Comparison of ENCODE assay signal across 12 cellular contexts in the genomic region with DNA sequence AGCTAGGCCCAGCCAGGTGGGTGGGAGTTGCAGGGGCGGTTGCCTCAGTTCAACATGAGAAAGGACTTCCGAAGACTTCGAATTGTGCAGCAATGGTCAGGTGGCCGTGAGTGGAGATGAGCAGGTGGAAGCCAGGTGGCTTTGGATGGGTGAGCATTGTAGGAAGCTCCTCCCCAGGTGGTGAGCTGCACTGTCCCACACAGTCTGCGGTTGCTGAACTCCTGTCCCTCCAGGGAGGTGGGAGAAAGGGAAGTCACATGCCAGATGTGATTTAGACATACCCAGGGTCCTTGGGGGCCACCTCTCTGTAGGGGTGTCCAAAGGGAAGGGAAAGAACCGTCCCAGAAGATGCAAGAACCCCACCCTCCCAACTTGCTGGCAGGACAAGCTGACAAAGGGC. TPM values are rescaled to one million over a fixed set of nuclear protein-coding genes. Genes with fewer than 3 reads are reported as not detected.
DNase-seq lines count a peak whose midpoint lies in the region; ATAC-seq and TF ChIP-seq lines count a peak whose summit lies in the region.
"Had no signal": no experiment of that assay in that cellular context is flagged by ENCODE, and none has a peak within 500 bp of the region (broad histone marks: within the 10 kb centered on the region; RNA-seq: fewer than 3 reads in every experiment).

No MANE protein-coding gene starts in this region.

- H4K8ac ChIP-seq in IMR-90 (ENCODE audit: low read depth in 2 of 2, low read length in 2 of 2), result no peak overlapping the region
- no peak overlapping the region for H4K8ac ChIP-seq in neuronal stem cell (ENCODE audit: low read depth, low read length)

- no peaks in the 10 kb centered on the region for H3K36me3 Mint-ChIP-seq in stimulated activated effector memory CD8-positive, alpha-beta T cell treated with anti-CD3 and anti-CD28 coated beads, Interleukin-12 subunit alpha, Interleukin-12 subunit beta, amount 100 ng/mL, for 72 hours
- H3K36me3 Mint-ChIP-seq: CD8-positive, alpha-beta memory T cell; IgD-negative memory B cell had no signal

- H4K5ac ChIP-seq in IMR-90 (ENCODE audit: low read depth, low read length), result no peak overlapping the region

- H3K4me3 ChIP-seq in IMR-90 (ENCODE audit: insufficient read depth, low read depth, low read length), result no peak overlapping the region
- no peak overlapping the region for H3K4me3 ChIP-seq in coronary artery
- H3K4me3 ChIP-seq in neuronal stem cell (ENCODE audit: low read length in 2 of 2), result peak overlapping the region in 1 of 2 donors; percentile 13
- H3K4me3 ChIP-seq in tibial artery, result no peak overlapping the region

- peak overlapping the region; percentile 73 for H2AK5ac ChIP-seq in IMR-90 (ENCODE audit: low read depth, low read length)
- peak overlapping the region; percentile 18 for H2AK5ac ChIP-seq in neuronal stem cell (ENCODE audit: low read depth, low read length)

- H2BK12ac ChIP-seq in neuronal stem cell (ENCODE audit: low read length), result no peak overlapping the region

- H3K9ac ChIP-seq in IMR-90 (ENCODE audit: low read depth, low read length) (no peak overlapping the region), neuronal stem cell (ENCODE audit: low read depth, low read length, poor library complexity) (peak overlapping the region; percentile 50)

- H3K36me3 ChIP-seq in IMR-90 (ENCODE audit: control insufficient read depth, insufficient read depth, low read length), result no peaks in the 10 kb centered on the region
- H3K36me3 ChIP-seq in neuronal stem cell (replicated peaks in 1 of 2; ENCODE audit: control insufficient read depth in 2 of 2, insufficient read depth in 2 of 2, low read length in 2 of 2), result no peaks in the 10 kb centered on the region
- H3K36me3 ChIP-seq in tibial artery, result no peaks in the 10 kb centered on the region
- H3K36me3 ChIP-seq: BE2C had no signal

- H3K4me2 ChIP-seq in IMR-90 (ENCODE audit: low read depth, low read length) (no peak overlapping the region), neuronal stem cell (ENCODE audit: insufficient read depth, low read length, poor library complexity, severe bottlenecking) (no peak overlapping the region)

- DNase-seq in IMR-90, result no peak
- no peak for DNase-seq in coronary artery (ENCODE audit: low spot score)
- DNase-seq in neuronal stem cell (ENCODE audit: low spot score), result no peak
- peak; percentile 19 to 67 for DNase-seq in tibial artery
- no peak for DNase-seq in stimulated activated effector memory CD8-positive, alpha-beta T cell treated with anti-CD3 and anti-CD28 coated beads, Interleukin-12 subunit alpha, Interleukin-12 subunit beta, amount 100 ng/mL, for 72 hours (ENCODE audit: low spot score in 2 of 2)
- no peak for DNase-seq in superior temporal gyrus (ENCODE audit: extremely low spot score)
- DNase-seq: BE2C, SHP77 had no signal

- H3K27me3 ChIP-seq in IMR-90 (ENCODE audit: control insufficient read depth, insufficient read depth, low read length) (no peaks in the 10 kb centered on the region), neuronal stem cell (ENCODE audit: control insufficient read depth in 3 of 3, insufficient read depth in 3 of 3, low read depth in 1 of 3, low read length in 3 of 3) (peaks cover 0 to 19% (median 2%) of the 10 kb centered on the region in 3 experiments), tibial artery (no peaks in the 10 kb centered on the region)

- no peak for TF ChIP-seq CTCF in IMR-90 (conservative IDR thresholded peaks at IDR 0.05; ENCODE audit: low read depth, low read length)
- TF ChIP-seq CTCF in coronary artery (IDR thresholded peaks at IDR 0.05), result no peak
- TF ChIP-seq CTCF in tibial artery (IDR thresholded peaks at IDR 0.05), result no peak

- peak overlapping the region; percentile 6; the same call in 1 of the 2 replicates for H2BK20ac ChIP-seq in IMR-90 (ENCODE audit: low read depth, low read length)

- no peak for ATAC-seq in IMR-90 (ENCODE audit: low read depth)
- no peak for ATAC-seq in GM21381 (IDR thresholded peaks at IDR 0.05; ENCODE audit: unreplicated experiment)
- ATAC-seq in stimulated activated effector memory CD8-positive, alpha-beta T cell treated with anti-CD3 and anti-CD28 coated beads, Interleukin-12 subunit alpha, Interleukin-12 subunit beta, amount 100 ng/mL, for 72 hours, result no peak

- H3K4me1 Mint-ChIP-seq in stimulated activated effector memory CD8-positive, alpha-beta T cell treated with anti-CD3 and anti-CD28 coated beads, Interleukin-12 subunit alpha, Interleukin-12 subunit beta, amount 100 ng/mL, for 72 hours, result peaks cover 6% of the 10 kb centered on the region

- no peaks in the 10 kb centered on the region for H4K20me1 ChIP-seq in IMR-90 (ENCODE audit: insufficient read depth, low read length)

- H2BK120ac ChIP-seq in IMR-90 (ENCODE audit: low read depth, low read length), result 0 out of 2 replicates have a peak overlapping the region, but pooled peaks have one; percentile 45
- H2BK120ac ChIP-seq in neuronal stem cell (ENCODE audit: low read depth, low read length), result no peak overlapping the region

- H3K27ac ChIP-seq in IMR-90 (ENCODE audit: insufficient read depth, low read length) (no peak overlapping the region), coronary artery (peak overlapping the region; percentile 81 to 87), neuronal stem cell (replicated peaks; ENCODE audit: low read length) (no peak overlapping the region), tibial artery (peak overlapping the region; percentile 77 to 85)

- no peak overlapping the region for H3K4me3 Mint-ChIP-seq in stimulated activated effector memory CD8-positive, alpha-beta T cell treated with anti-CD3 and anti-CD28 coated beads, Interleukin-12 subunit alpha, Interleukin-12 subunit beta, amount 100 ng/mL, for 72 hours
- H3K4me3 Mint-ChIP-seq: CD8-positive, alpha-beta memory T cell; IgD-negative memory B cell had no signal

- H3K56ac ChIP-seq in IMR-90 (ENCODE audit: extremely low read depth, insufficient read depth, low read length), result no peak overlapping the region

- no CpG with 5 or more reads among the region's 6 CpGs for WGBS in IMR-90 (ENCODE audit: extremely low coverage in 2 of 2, insufficient read length in 1 of 2), 2 experiments
- no CpG with 5 or more reads among the region's 6 CpGs for WGBS in neuronal stem cell (ENCODE audit: extremely low coverage in 2 of 2, insufficient read length in 2 of 2, insufficient replicate concordance in 1 of 2), 2 donors

- POLR2A ChIA-PET in IMR-90 (lab: Charles Lee; ENCODE audit: unreplicated experiment), result no interaction called here

- peaks cover 25% of the 10 kb centered on the region for H3K9me1 ChIP-seq in IMR-90 (ENCODE audit: insufficient read depth, low read length)

- CTCF ChIA-PET in IMR-90 (lab: Yijun Ruan, JAX), result interaction anchor here (1.3 kb wide), 1 partner anchor 167 kb away, joined by 4 read pairs; no protein-coding TSS in a partner anchor

- BruUV-seq in IMR-90 (replicated peaks; lab: Mats Ljungman, UMichigan), result no TSS peak

- H2BK5ac ChIP-seq in IMR-90 (ENCODE audit: low read depth, low read length, poor library complexity, severe bottlenecking) (no peak overlapping the region), neuronal stem cell (ENCODE audit: low read length) (no peak overlapping the region)

- no peak overlapping the region for H2AK9ac ChIP-seq in IMR-90 (replicated peaks; ENCODE audit: low read depth, low read length, poor library complexity)

- H4K91ac ChIP-seq in IMR-90 (ENCODE audit: insufficient read depth, low read depth, low read length) (peak overlapping the region; percentile 1), neuronal stem cell (ENCODE audit: low read depth, low read length, poor library complexity) (no peak overlapping the region)

- 0 out of 2 replicates have a peak overlapping the region, but pooled peaks have one; percentile 29 for H3K4ac ChIP-seq in IMR-90 (ENCODE audit: low read depth, low read length)
- no peak overlapping the region for H3K4ac ChIP-seq in neuronal stem cell (ENCODE audit: low read length)

- H3K23ac ChIP-seq in IMR-90 (ENCODE audit: low read depth, low read length) (no peak overlapping the region), neuronal stem cell (ENCODE audit: low read depth, low read length, poor library complexity) (no peak overlapping the region)

- H3K14ac ChIP-seq in IMR-90 (replicated peaks; ENCODE audit: low read depth, low read length) (no peak overlapping the region), neuronal stem cell (ENCODE audit: low read length) (no peak overlapping the region)

- no peak for TF ChIP-seq RAD21 in IMR-90 (IDR thresholded peaks at IDR 0.05; ENCODE audit: low read length)

- dilution Hi-C loops in IMR-90 (cut with HindIII; ENCODE audit: low sequenced_read_pairs, unreplicated experiment), result no loop called here

- no peak overlapping the region for H3K27ac Mint-ChIP-seq in stimulated activated effector memory CD8-positive, alpha-beta T cell treated with anti-CD3 and anti-CD28 coated beads, Interleukin-12 subunit alpha, Interleukin-12 subunit beta, amount 100 ng/mL, for 72 hours
- H3K27ac Mint-ChIP-seq: CD8-positive, alpha-beta memory T cell had no signal

- H3K9me3 Mint-ChIP-seq in stimulated activated effector memory CD8-positive, alpha-beta T cell treated with anti-CD3 and anti-CD28 coated beads, Interleukin-12 subunit alpha, Interleukin-12 subunit beta, amount 100 ng/mL, for 72 hours, result no peaks in the 10 kb centered on the region
- H3K9me3 Mint-ChIP-seq: CD8-positive, alpha-beta memory T cell; IgD-negative memory B cell had no signal

- intact Hi-C loops in IMR-90 (cut with micrococcal nuclease) (loop anchor here (2.0 kb wide), 1 partner anchor 25 kb away; no protein-coding TSS in a partner anchor), tibial artery (cut with DNase I; ENCODE audit: low total_unique reads) (no loop called here)

- H3K18ac ChIP-seq in IMR-90 (ENCODE audit: low read depth, low read length), result no peak overlapping the region
- H3K18ac ChIP-seq in neuronal stem cell (ENCODE audit: low read length), result peak overlapping the region; percentile 31

- H2BK15ac ChIP-seq in IMR-90 (ENCODE audit: low read depth, low read length), result no peak overlapping the region
- peak overlapping the region; percentile 92 for H2BK15ac ChIP-seq in neuronal stem cell (ENCODE audit: low read length)

- H2AFZ ChIP-seq in IMR-90 (replicated peaks; ENCODE audit: low read length, poor library complexity) (no peak overlapping the region), neuronal stem cell (ENCODE audit: low read length) (no peak overlapping the region)

- H3K9me3 ChIP-seq in IMR-90 (ENCODE audit: control insufficient read depth, insufficient read depth, low read length) (no peaks in the 10 kb centered on the region), neuronal stem cell (replicated peaks in 1 of 2; ENCODE audit: control insufficient read depth in 2 of 2, insufficient read depth in 1 of 2, low read depth in 1 of 2, low read length in 2 of 2) (no peaks in the 10 kb centered on the region), tibial artery (no peaks in the 10 kb centered on the region)
- H3K9me3 ChIP-seq: BE2C had no signal

- H3K4me1 ChIP-seq in IMR-90 (ENCODE audit: control insufficient read depth, insufficient read depth, low read length), result peaks cover 26% of the 10 kb centered on the region
- peaks cover 16 to 25% of the 10 kb centered on the region in 2 donors for H3K4me1 ChIP-seq in neuronal stem cell (ENCODE audit: control insufficient read depth in 2 of 2, insufficient read depth in 1 of 2, low read depth in 1 of 2, low read length in 2 of 2)
- peaks cover 0 to 75% (median 56%) of the 10 kb centered on the region in 4 donors for H3K4me1 ChIP-seq in tibial artery
- H3K4me1 ChIP-seq: BE2C had no signal

- in situ Hi-C loops in IMR-90 (cut with MboI; ENCODE audit: low sequenced_read_pairs), result no loop called here

- TF ChIP-seq POLR2A in IMR-90 (IDR thresholded peaks at IDR 0.05; ENCODE audit: low read depth, low read length), result no peak

- H3K79me1 ChIP-seq in IMR-90 (ENCODE audit: low read depth in 1 of 2, low read length in 2 of 2) (peaks cover 6 to 40% of the 10 kb centered on the region in 2 experiments; a peak in 3 of 4 replicates), neuronal stem cell (ENCODE audit: low read depth, low read length) (no peaks in the 10 kb centered on the region)

RNA-seq across cellular contexts. Expression of a gene that starts 30.4 kb away (rescaled TPM):
- total RNA-seq in IMR-90 (2012; rRNA removed), result 1.9 and 2.2 TPM in 2 replicates
- polyA plus RNA-seq in IMR-90 (2012; rRNA removed), result 3.1 and 3.7 TPM in 2 replicates
- 1.9 and 4.0 TPM in 2 replicates for polyA plus RNA-seq in IMR-90 (2012; cell fraction: cytosol; rRNA removed)
- polyA plus RNA-seq in IMR-90 (2012; cell fraction: nucleus; rRNA removed; ENCODE audit: low replicate concordance), result 4.3 and 4.6 TPM in 2 replicates
- polyA plus RNA-seq in neuronal stem cell (2013, experiment 1 of 2), result 0.59 TPM
- polyA plus RNA-seq in neuronal stem cell (2013, experiment 2 of 2), result 0.62 TPM
- total RNA-seq: CD8-positive, alpha-beta memory T cell; H7 had no signal

Comparison
In these comparisons a context has a peak if more than half of its experiments do, and no peak if none do; other contexts are left out.
1. DNase-seq: peak in tibial artery (2 of 2); none in IMR-90 (single experiment), coronary artery (single experiment), neuronal stem cell (single experiment), stimulated activated effector memory CD8-positive, alpha-beta T cell treated with anti-CD3 and anti-CD28 coated beads, Interleukin-12 subunit alpha, Interleukin-12 subunit beta, amount 100 ng/mL, for 72 hours (0 of 2) and superior temporal gyrus (single experiment).
2. H3K27ac ChIP-seq: peak in coronary artery (2 of 2) and tibial artery (2 of 2); none in IMR-90 (single experiment) and neuronal stem cell (single experiment).